8 cellular contexts compared by ENCODE assay signal in the genomic region with DNA sequence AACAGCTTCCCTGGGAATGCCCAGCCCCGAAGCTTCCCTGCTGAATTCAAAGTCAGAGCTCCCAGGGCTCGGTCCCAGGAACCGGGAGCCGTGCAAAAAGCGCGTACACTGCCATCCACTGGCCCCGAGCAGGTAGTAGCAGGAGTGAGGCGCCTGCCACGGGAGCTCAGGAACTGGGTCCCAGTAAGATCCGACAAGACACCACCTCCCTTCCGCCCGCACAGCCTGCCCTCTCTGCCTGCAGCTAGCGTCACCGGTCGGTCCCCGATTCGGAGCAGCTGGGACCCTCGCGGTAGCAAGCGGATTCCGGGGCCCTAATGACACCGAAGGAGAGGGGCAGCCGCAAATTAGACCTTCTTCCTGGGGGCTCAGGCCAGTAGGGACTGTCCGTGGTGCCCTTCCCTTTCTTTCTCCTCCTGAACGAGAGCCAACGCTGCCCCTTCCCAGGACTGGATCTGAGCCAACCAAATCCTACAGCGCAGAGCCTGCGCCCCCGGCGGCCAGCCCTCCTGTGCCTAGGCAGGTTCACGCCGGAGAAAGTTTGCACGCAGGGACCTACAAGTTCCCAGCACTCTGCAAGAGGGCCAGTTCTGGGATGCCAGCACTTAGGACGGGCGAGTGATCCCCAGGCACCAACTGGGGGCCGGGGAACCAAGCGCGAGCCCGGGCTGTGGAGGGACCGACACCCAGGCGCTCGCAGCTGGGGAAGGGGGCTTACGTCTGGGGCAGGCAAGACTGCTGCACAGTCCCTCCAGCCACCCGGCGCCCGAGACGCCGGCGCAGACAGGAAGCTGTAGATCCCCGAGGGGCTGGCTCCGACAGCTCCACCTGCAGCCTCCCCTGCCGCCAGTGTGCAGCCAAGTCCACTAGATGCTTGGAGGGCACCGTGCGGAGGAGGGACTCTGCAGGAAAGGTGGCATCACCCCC. TPM values are rescaled to one million over a fixed set of nuclear protein-coding genes. Genes with fewer than 3 reads are reported as not detected.
DNase-seq lines count a peak whose midpoint lies in the region; ATAC-seq, FAIRE-seq and TF ChIP-seq lines count a peak whose summit lies in the region.

No MANE protein-coding gene starts in this region.

- peak overlapping the region; percentile 47 to 57 for H3K9ac ChIP-seq in kidney (ENCODE audit: low read length in 2 of 2)

- ATAC-seq in GM18519 (IDR thresholded peaks at IDR 0.05; ENCODE audit: low FRiP score, unreplicated experiment) (peak; percentile 42), HG03039 (IDR thresholded peaks at IDR 0.05; ENCODE audit: unreplicated experiment) (peak; percentile 55)

- peak overlapping the region; percentile 82 for H3K4me3 Mint-ChIP-seq in chondrocyte (ENCODE audit: unreplicated experiment)

- no peak for DNase-seq in AG04449 (ENCODE audit: low read depth, low spot score)
- DNase-seq in NCI-H2171 (lab: John Stamatoyannopoulos, UW) = peak; percentile 29
- DNase-seq in activated CD4-positive, CD25-positive, alpha-beta regulatory T cell (lab: John Stamatoyannopoulos, UW) = peak; percentile 6 to 24 (median 12)
- peak; percentile 95 for DNase-seq in chondrocyte (ENCODE audit: low spot score)
- DNase-seq in kidney = peak; percentile 92
- peak; percentile 29 to 52 for DNase-seq in stimulated activated CD4-positive, alpha-beta T cell treated with anti-CD3 and anti-CD28 coated beads, Interleukin-12 subunit alpha, Interleukin-12 subunit beta, amount 100 ng/mL, for 24 hours (ENCODE audit: low read depth in 2 of 2)

- H3K4me1 Mint-ChIP-seq in chondrocyte (ENCODE audit: low read depth) = peaks cover 26% of the 10 kb centered on the region

- no peaks in the 10 kb centered on the region for H3K27me3 Mint-ChIP-seq in chondrocyte (ENCODE audit: low read depth)

- no peak overlapping the region for H3K27ac Mint-ChIP-seq in chondrocyte (ENCODE audit: unreplicated experiment)

- peak overlapping the region; percentile 71 for H3K4me3 ChIP-seq in AG04449 (ENCODE audit: low read depth, low read length)
- H3K4me3 ChIP-seq in kidney (ENCODE audit: low read length in 2 of 2) = peak overlapping the region; percentile 74 to 78

- intact Hi-C loops in kidney (cut with DNase I) = loop anchor here (10.0 kb wide), 1 partner anchor 152 kb away; no protein-coding TSS in a partner anchor

- POLR2A ChIA-PET in AG04449 (lab: Yijun Ruan, JAX) = interaction anchor here (0.5 to 1.3 kb wide), 3 partner anchors 26 to 306 kb away, joined by 3 to 4 read pairs (median 3); no protein-coding TSS in a partner anchor

- H3K36me3 ChIP-seq in kidney (ENCODE audit: control insufficient read depth in 1 of 2, insufficient read depth in 2 of 2, low read length in 2 of 2) = no peaks in the 10 kb centered on the region

- peak; percentile 91 for TF ChIP-seq CTCF in AG04449 (IDR thresholded peaks at IDR 0.05; ENCODE audit: insufficient read depth, low read length, missing control alignments)
- peak; percentile 85 for TF ChIP-seq CTCF in chondrocyte (IDR thresholded peaks at IDR 0.05)
- peak; percentile 65 for TF ChIP-seq CTCF in kidney (IDR thresholded peaks at IDR 0.05; ENCODE audit: borderline replicate concordance, extremely low read depth, insufficient read depth)

- CTCF ChIA-PET in AG04449 (lab: Yijun Ruan, JAX) = interaction anchor here (0.7 to 10.7 kb wide), 52 partner anchors 9 to 274 kb away, joined by 3 to 433 read pairs (median 4); no protein-coding TSS in a partner anchor

- no peak for FAIRE-seq in kidney (lab: Jason Lieb, UNC)

- H3K27ac ChIP-seq in kidney (ENCODE audit: low read depth in 2 of 2, low read length in 2 of 2) = no peak overlapping the region

- peaks cover 0 to 12% of the 10 kb centered on the region in 2 donors for H3K4me1 ChIP-seq in kidney (ENCODE audit: control insufficient read depth in 1 of 2, insufficient read depth in 1 of 2, low read depth in 1 of 2, low read length in 2 of 2)

- peaks cover 7% of the 10 kb centered on the region for H3K36me3 Mint-ChIP-seq in chondrocyte (ENCODE audit: low read depth)

- H3K9me3 ChIP-seq in kidney (ENCODE audit: control insufficient read depth in 1 of 2, low read length in 2 of 2) = no peaks in the 10 kb centered on the region

- peaks cover 10% of the 10 kb centered on the region for H3K9me3 Mint-ChIP-seq in chondrocyte (ENCODE audit: low read depth)

RNA-seq across cellular contexts. Expression of gene CORIN, which starts 0.9 kb away (rescaled TPM):
- total RNA-seq in chondrocyte (1.9 to 4.4 TPM (median 2.1 TPM) in 3 replicates), kidney (2.6 TPM)
- 0.75 TPM for polyA plus RNA-seq in kidney (ENCODE audit: insufficient read depth, low read depth, low replicate concordance)
